Comparison of ENCODE assay signal across 12 cellular contexts in the genomic region with DNA sequence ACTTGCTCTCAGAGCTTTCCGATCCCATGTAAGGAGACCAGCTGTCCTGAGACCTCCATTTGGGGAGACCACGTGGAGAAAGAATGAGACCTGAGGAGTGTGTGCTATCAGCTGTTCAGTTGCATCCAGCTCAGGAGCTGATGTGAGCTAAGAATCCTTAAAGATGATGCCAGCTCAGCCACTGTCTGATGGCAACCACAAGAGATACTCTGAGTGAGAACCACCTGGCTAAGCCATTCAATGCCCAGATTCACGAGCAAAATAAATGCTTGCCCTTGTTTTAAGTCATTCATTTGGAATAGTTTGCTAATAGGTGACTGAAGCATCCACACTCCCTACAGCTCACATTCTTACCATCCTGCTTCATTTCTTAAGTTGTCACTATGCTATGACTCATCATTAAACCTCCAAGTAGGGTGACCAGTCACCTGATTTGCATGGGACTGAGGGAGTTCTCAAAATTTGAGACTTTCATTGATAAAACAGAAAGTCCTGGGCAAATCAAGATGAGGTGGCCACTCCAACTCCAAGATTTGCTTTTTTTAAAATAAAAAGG. TPM values are rescaled to one million over a fixed set of nuclear protein-coding genes. Genes with fewer than 3 reads are reported as not detected.
DNase-seq lines count a peak whose midpoint lies in the region; ATAC-seq, FAIRE-seq and TF ChIP-seq lines count a peak whose summit lies in the region.
"Had no signal": no experiment of that assay in that cellular context is flagged by ENCODE, and none has a peak within 500 bp of the region (broad histone marks: within the 10 kb centered on the region; RNA-seq: fewer than 3 reads in every experiment).

No MANE protein-coding gene starts in this region.

- H3K4me3 ChIP-seq in AG10803 (ENCODE audit: low read length) = no peak overlapping the region
- H3K4me3 ChIP-seq: colonic mucosa, vagina had no signal

- no peak overlapping the region for H3K27ac Mint-ChIP-seq in stimulated activated effector memory CD8-positive, alpha-beta T cell treated with anti-CD3 and anti-CD28 coated beads, Interleukin-12 subunit alpha, Interleukin-12 subunit beta, amount 100 ng/mL, for 72 hours

- peak; percentile 53 for ATAC-seq in GM19395 (IDR thresholded peaks at IDR 0.05; ENCODE audit: unreplicated experiment)
- ATAC-seq in HG02938 (IDR thresholded peaks at IDR 0.05; ENCODE audit: unreplicated experiment) = peak; percentile 40
- no peak for ATAC-seq in stimulated activated effector memory CD8-positive, alpha-beta T cell treated with anti-CD3 and anti-CD28 coated beads, Interleukin-12 subunit alpha, Interleukin-12 subunit beta, amount 100 ng/mL, for 72 hours
- ATAC-seq: T-cell had no signal

- H3K9me3 Mint-ChIP-seq in stimulated activated effector memory CD8-positive, alpha-beta T cell treated with anti-CD3 and anti-CD28 coated beads, Interleukin-12 subunit alpha, Interleukin-12 subunit beta, amount 100 ng/mL, for 72 hours = no peaks in the 10 kb centered on the region

- peaks cover 48% of the 10 kb centered on the region for H3K4me1 Mint-ChIP-seq in stimulated activated effector memory CD8-positive, alpha-beta T cell treated with anti-CD3 and anti-CD28 coated beads, Interleukin-12 subunit alpha, Interleukin-12 subunit beta, amount 100 ng/mL, for 72 hours

- no peak overlapping the region for H3K4me3 Mint-ChIP-seq in stimulated activated effector memory CD8-positive, alpha-beta T cell treated with anti-CD3 and anti-CD28 coated beads, Interleukin-12 subunit alpha, Interleukin-12 subunit beta, amount 100 ng/mL, for 72 hours
- H3K4me3 Mint-ChIP-seq: T-cell had no signal

- no peak for TF ChIP-seq CTCF in AG10803 (conservative IDR thresholded peaks at IDR 0.05; ENCODE audit: low read length)

- peak; percentile 0 for DNase-seq in AG10803 (ENCODE audit: low read depth)
- DNase-seq in RKO (ENCODE audit: low spot score) = peak; percentile 64
- DNase-seq in frontal cortex (ENCODE audit: low spot score in 2 of 2) = no peak
- DNase-seq in NCI-H446 treated with DMSO at 0.1 percent for 48 hours (lab: John Stamatoyannopoulos, UW) = no peak
- no peak for DNase-seq in stimulated activated effector memory CD8-positive, alpha-beta T cell treated with anti-CD3 and anti-CD28 coated beads, Interleukin-12 subunit alpha, Interleukin-12 subunit beta, amount 100 ng/mL, for 72 hours (ENCODE audit: low spot score in 2 of 2)
- no peak for DNase-seq in posterior vena cava (ENCODE audit: low spot score)
- DNase-seq: ACHN, colonic mucosa, T-cell had no signal

- no peak for FAIRE-seq in frontal cortex (lab: Jason Lieb, UNC)

- H3K36me3 Mint-ChIP-seq in stimulated activated effector memory CD8-positive, alpha-beta T cell treated with anti-CD3 and anti-CD28 coated beads, Interleukin-12 subunit alpha, Interleukin-12 subunit beta, amount 100 ng/mL, for 72 hours = peaks cover 14% of the 10 kb centered on the region
- H3K36me3 Mint-ChIP-seq: T-cell had no signal

- intact Hi-C loops in posterior vena cava (cut with DNase I) = no loop called here

RNA-seq across cellular contexts. Expression of a gene that starts 56.4 kb away (rescaled TPM):
- 3.3 TPM for total RNA-seq in frontal cortex
- total RNA-seq in posterior vena cava = not detected

Comparison
In these comparisons a context has a peak if more than half of its experiments do, and no peak if none do; other contexts are left out.
1. DNase-seq: peak in AG10803 (single experiment) and RKO (single experiment); none in frontal cortex (0 of 2), NCI-H446 treated with DMSO at 0.1 percent for 48 hours (single experiment), stimulated activated effector memory CD8-positive, alpha-beta T cell treated with anti-CD3 and anti-CD28 coated beads, Interleukin-12 subunit alpha, Interleukin-12 subunit beta, amount 100 ng/mL, for 72 hours (0 of 2) and posterior vena cava (single experiment).